ENCODE assay signal across 8 cellular contexts in the genomic region with DNA sequence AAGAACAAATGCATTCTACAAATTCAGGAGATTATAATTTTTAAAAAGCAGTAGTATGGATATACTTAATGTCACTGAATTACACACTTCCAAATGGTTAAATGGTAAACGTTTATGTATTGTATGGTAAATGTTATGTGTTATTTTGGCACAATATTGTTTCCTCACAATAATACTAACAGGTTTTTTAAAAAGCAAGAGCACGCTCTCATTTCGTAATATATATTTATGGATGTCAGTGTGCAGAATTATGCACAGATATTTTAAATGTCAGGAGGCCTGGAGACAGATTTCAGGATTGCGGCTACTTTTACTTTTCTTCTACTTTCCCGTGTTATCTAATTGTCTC. TPM values are rescaled to one million over a fixed set of nuclear protein-coding genes. Genes with fewer than 3 reads are reported as not detected.
DNase-seq lines count a peak whose midpoint lies in the region; ATAC-seq, FAIRE-seq and TF ChIP-seq lines count a peak whose summit lies in the region.

No MANE protein-coding gene starts in this region.

- peak overlapping the region; percentile 93 for H3K4me3 Mint-ChIP-seq in activated CD4-positive, alpha-beta T cell treated with anti-CD3 and anti-CD28 coated beads, Interleukin-2, amount 10 ng/mL, durations not matched to agents 7 days and 5 days

- H3K9me3 Mint-ChIP-seq in activated CD4-positive, alpha-beta T cell treated with anti-CD3 and anti-CD28 coated beads, Interleukin-2, amount 10 ng/mL, durations not matched to agents 7 days and 5 days = no peaks in the 10 kb centered on the region

- H3K9me3 ChIP-seq in adipocyte (ENCODE audit: control insufficient read depth, low read length) = no peaks in the 10 kb centered on the region
- H3K9me3 ChIP-seq in HepG2 (ENCODE audit: low read length) = no peaks in the 10 kb centered on the region
- H3K9me3 ChIP-seq in thymus (ENCODE audit: control insufficient read depth) = no peaks in the 10 kb centered on the region

- H3K9ac ChIP-seq in adipocyte (ENCODE audit: low read length) (peak overlapping the region; percentile 91), HepG2 (ENCODE audit: insufficient read depth, low read depth, low read length) (peak overlapping the region; percentile 71)

- peaks cover 5% of the 10 kb centered on the region for H3K36me3 Mint-ChIP-seq in activated CD4-positive, alpha-beta T cell treated with anti-CD3 and anti-CD28 coated beads, Interleukin-2, amount 10 ng/mL, durations not matched to agents 7 days and 5 days (ENCODE audit: low read depth)

- H3K27ac ChIP-seq in HepG2 (ENCODE audit: extremely low read length, insufficient read depth, low read length) = peak overlapping the region; percentile 88
- H3K27ac ChIP-seq in thymus (ENCODE audit: low read depth) = no peak overlapping the region

- TF ChIP-seq CTCF in HepG2 (CRISPR knock-in tag; IDR thresholded peaks at IDR 0.05) = no peak

- H3K4me1 Mint-ChIP-seq in activated CD4-positive, alpha-beta T cell treated with anti-CD3 and anti-CD28 coated beads, Interleukin-2, amount 10 ng/mL, durations not matched to agents 7 days and 5 days = peaks cover 28% of the 10 kb centered on the region

- no peak for ATAC-seq in HepG2

- in situ Hi-C loops in HepG2 (cut with HindIII; ENCODE audit: extremely low pct_ligation_motif_present, low pct_unique_long_range_greater_than_20kb) = no loop called here

- intact Hi-C loops in HepG2 (cut with micrococcal nuclease; ENCODE audit: unreplicated experiment) = loop anchor here (2.0 kb wide), 1 partner anchor 154 kb away; no protein-coding TSS in a partner anchor
- intact Hi-C loops in posterior vena cava (cut with DNase I) = no loop called here

- H3K4me1 ChIP-seq in adipocyte (ENCODE audit: control insufficient read depth, insufficient read depth, low read length) (peaks cover 8% of the 10 kb centered on the region), HepG2 (ENCODE audit: insufficient read depth, low read length) (peaks cover 61% of the 10 kb centered on the region), thymus (ENCODE audit: control insufficient read depth, insufficient read depth, low read length) (peaks cover 3% of the 10 kb centered on the region)

- TSS peak; percentile 63 for BruUV-seq in HepG2 (replicated peaks; lab: Mats Ljungman, UMichigan)

- no peak for FAIRE-seq in HepG2 (lab: Jason Lieb, UNC)

- H2AFZ ChIP-seq in HepG2 (ENCODE audit: low read length) = no peak overlapping the region

- TF ChIP-seq RAD21 in HepG2 (CRISPR knock-in tag; IDR thresholded peaks at IDR 0.05) = no peak

- H3K4me2 ChIP-seq in HepG2 (ENCODE audit: low read depth, low read length) = peak overlapping the region; percentile 82

- no peak for DNase-seq in activated CD4-positive, alpha-beta T cell treated with anti-CD3 and anti-CD28 coated beads, Interleukin-2, amount 10 ng/mL, durations not matched to agents 7 days and 5 days
- DNase-seq in activated CD4-positive, alpha-beta T cell treated with anti-CD3 and anti-CD28 coated beads for 48 hours = no peak
- DNase-seq in adipocyte (ENCODE audit: low read depth) = no peak
- no peak for DNase-seq in HepG2 (ENCODE audit: low spot score)
- no peak for DNase-seq in posterior vena cava (ENCODE audit: low spot score)
- DNase-seq in LoVo (ENCODE audit: low spot score) = no peak
- no peak for DNase-seq in NCI-H526 treated with DMSO at 0.1 percent for 48 hours (lab: John Stamatoyannopoulos, UW)

- TF ChIP-seq EP300 in HepG2 (IDR thresholded peaks at IDR 0.05; ENCODE audit: low read depth in 2 of 2, low read length in 2 of 2) = no peak
- TF ChIP-seq EP300 in HepG2 (CRISPR knock-in tag; IDR thresholded peaks at IDR 0.05; ENCODE audit: borderline replicate concordance) = no peak

- no peaks in the 10 kb centered on the region for H3K27me3 ChIP-seq in adipocyte (replicated peaks; ENCODE audit: control insufficient read depth, insufficient read depth, low read length)
- H3K27me3 ChIP-seq in HepG2 (ENCODE audit: control insufficient read depth in 1 of 2, insufficient read depth in 2 of 2, low read length in 2 of 2) = no peaks in the 10 kb centered on the region; a peak in 1 of 5 replicates
- H3K27me3 ChIP-seq in thymus (ENCODE audit: control insufficient read depth, insufficient read depth) = no peaks in the 10 kb centered on the region

- H4K20me1 ChIP-seq in HepG2 (ENCODE audit: insufficient read depth, low read length) = no peaks in the 10 kb centered on the region

- H3K4me3 ChIP-seq in adipocyte (ENCODE audit: low read length) = peak overlapping the region; percentile 95
- H3K4me3 ChIP-seq in HepG2 (replicated peaks in 1 of 3; ENCODE audit: insufficient read depth in 1 of 3, low read depth in 2 of 3, low read length in 3 of 3) = peak overlapping the region; percentile 81 to 92 (median 87)
- H3K4me3 ChIP-seq in thymus (ENCODE audit: low read length) = peak overlapping the region; percentile 92

- CTCF ChIA-PET in activated CD4-positive, alpha-beta T cell treated with anti-CD3 and anti-CD28 coated beads, Interleukin-2, amount 10 ng/mL, durations not matched to agents 7 days and 5 days (lab: Charles Lee) = no interaction called here
- CTCF ChIA-PET in HepG2 (lab: Yijun Ruan, JAX; ENCODE audit: low intra/inter-chr PET ratio, low total read pairs) = no interaction called here

- H3K27ac Mint-ChIP-seq in activated CD4-positive, alpha-beta T cell treated with anti-CD3 and anti-CD28 coated beads, Interleukin-2, amount 10 ng/mL, durations not matched to agents 7 days and 5 days = peak overlapping the region; percentile 90

- POLR2A ChIA-PET in activated CD4-positive, alpha-beta T cell treated with anti-CD3 and anti-CD28 coated beads, Interleukin-2, amount 10 ng/mL, durations not matched to agents 7 days and 5 days (lab: Charles Lee) = no interaction called here
- POLR2A ChIA-PET in HepG2 (lab: Yijun Ruan, JAX) = interaction anchor here (0.9 to 3.6 kb wide), 2 partner anchors 37 to 139 kb away, joined by 3 to 32 read pairs; partner anchors contain the start of gene TCAIM

- 2% methylated on average over 5 of the region's 5 CpGs for WGBS in HepG2 (ENCODE audit: low lambda C conversion rate)
- 1% methylated on average over 5 of the region's 5 CpGs for WGBS in thymus

- no peaks in the 10 kb centered on the region for H3K36me3 ChIP-seq in adipocyte (ENCODE audit: control insufficient read depth, insufficient read depth, low read length, severe bottlenecking)
- H3K36me3 ChIP-seq in HepG2 (replicated peaks in 1 of 2; ENCODE audit: control insufficient read depth in 1 of 2, insufficient read depth in 2 of 2, low read length in 2 of 2) = peaks cover 0 to 2% of the 10 kb centered on the region in 2 experiments; a peak in 2 of 5 replicates
- H3K36me3 ChIP-seq in thymus (ENCODE audit: control insufficient read depth, insufficient read depth) = no peaks in the 10 kb centered on the region

- no peaks in the 10 kb centered on the region for H3K27me3 Mint-ChIP-seq in activated CD4-positive, alpha-beta T cell treated with anti-CD3 and anti-CD28 coated beads, Interleukin-2, amount 10 ng/mL, durations not matched to agents 7 days and 5 days

- H3K79me2 ChIP-seq in HepG2 (ENCODE audit: insufficient read depth, low read length) = peaks cover 55% of the 10 kb centered on the region

- no peak for TF ChIP-seq POLR2A in HepG2 (IDR thresholded peaks at IDR 0.05; ENCODE audit: insufficient read depth in 1 of 2, low read depth in 2 of 2, low read length in 2 of 2)

TF ChIP-seq in HepG2, 621 proteins besides CTCF, POLR2A, EP300 and RAD21 (continues in another document):
- TF ChIP-seq, protein P1, sequence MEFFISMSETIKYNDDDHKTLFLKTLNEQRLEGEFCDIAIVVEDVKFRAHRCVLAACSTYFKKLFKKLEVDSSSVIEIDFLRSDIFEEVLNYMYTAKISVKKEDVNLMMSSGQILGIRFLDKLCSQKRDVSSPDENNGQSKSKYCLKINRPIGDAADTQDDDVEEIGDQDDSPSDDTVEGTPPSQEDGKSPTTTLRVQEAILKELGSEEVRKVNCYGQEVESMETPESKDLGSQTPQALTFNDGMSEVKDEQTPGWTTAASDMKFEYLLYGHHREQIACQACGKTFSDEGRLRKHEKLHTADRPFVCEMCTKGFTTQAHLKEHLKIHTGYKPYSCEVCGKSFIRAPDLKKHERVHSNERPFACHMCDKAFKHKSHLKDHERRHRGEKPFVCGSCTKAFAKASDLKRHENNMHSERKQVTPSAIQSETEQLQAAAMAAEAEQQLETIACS (CRISPR knock-in tag; IDR thresholded peaks at IDR 0.05) = no peak
- no peak for TF ChIP-seq MIER3 (CRISPR knock-in tag; IDR thresholded peaks at IDR 0.05; ENCODE audit: borderline replicate concordance)
- TF ChIP-seq ZNF772 (CRISPR knock-in tag; IDR thresholded peaks at IDR 0.05) = no peak
- no peak for TF ChIP-seq ZNF569 (CRISPR knock-in tag; IDR thresholded peaks at IDR 0.05; ENCODE audit: borderline replicate concordance)

RNA-seq across cellular contexts. Expression of gene ZNF445, which starts 0.5 kb away (rescaled TPM):
- 10 to 100 TPM; 22.4 to 24.9 TPM for total RNA-seq in activated CD4-positive, alpha-beta T cell treated with anti-CD3 and anti-CD28 coated beads, Interleukin-2, amount 10 ng/mL, durations not matched to agents 7 days and 5 days
- total RNA-seq in HepG2 (2016; rRNA removed; fragmentation: Illumina TruSeq; extraction: Trizol) (10.3 and 11.8 TPM in 2 replicates), posterior vena cava (10 to 100 TPM; 14.8 to 17.6 TPM)
- 4.8 and 8.2 TPM in 2 replicates for total RNA-seq in HepG2 (2016; cell fraction: cytosol; rRNA removed; fragmentation: Illumina TruSeq; extraction: Trizol; ENCODE audit: low read depth)
- total RNA-seq in HepG2 (2016; cell fraction: insoluble cytoplasmic fraction; rRNA removed; fragmentation: Illumina TruSeq; extraction: Trizol) = 10.6 and 11.9 TPM in 2 replicates
- total RNA-seq in HepG2 (2016; cell fraction: membrane; rRNA removed; fragmentation: Illumina TruSeq; extraction: Trizol) = 3.9 and 4.0 TPM in 2 replicates
- total RNA-seq in HepG2 (2016; cell fraction: nucleus; rRNA removed; fragmentation: Illumina TruSeq; extraction: Trizol) = 12.8 and 14.4 TPM in 2 replicates
- polyA plus RNA-seq in HepG2 (2011; rRNA removed) (4.4 and 5.3 TPM in 2 replicates), thymus (5.0 TPM)
- polyA plus RNA-seq in HepG2 (2011; cell fraction: cytosol; rRNA removed) = 1.9 and 2.2 TPM in 2 replicates
- 10.1 and 12.2 TPM in 2 replicates for polyA plus RNA-seq in HepG2 (2011; cell fraction: nucleus; rRNA removed)
- polyA plus RNA-seq in HepG2 (2012) = 4.4 and 5.3 TPM in 2 replicates
- 0.20 TPM in 2 replicates for polyA plus RNA-seq in HepG2 (2016; cell fraction: cytosol; fragmentation: Illumina TruSeq; extraction: Trizol; ENCODE audit: low read depth)
- polyA plus RNA-seq in HepG2 (2016; cell fraction: insoluble cytoplasmic fraction; fragmentation: Illumina TruSeq; extraction: Trizol; ENCODE audit: low read depth) = 4.7 TPM in 2 replicates
- 0.71 and 0.95 TPM in 2 replicates for polyA plus RNA-seq in HepG2 (2016; cell fraction: membrane; fragmentation: Illumina TruSeq; extraction: Trizol; ENCODE audit: low read depth)
- 22.5 and 25.6 TPM in 2 replicates for polyA plus RNA-seq in HepG2 (2016; cell fraction: nucleus; fragmentation: Illumina TruSeq; extraction: Trizol; ENCODE audit: insufficient read depth, low read depth)
- 12.7 and 16.2 TPM in 2 replicates for polyA minus RNA-seq in HepG2 (2011; rRNA and poly(A)+ RNA removed; ENCODE audit: low replicate concordance)
- 5.2 and 5.8 TPM in 2 replicates for polyA minus RNA-seq in HepG2 (2011; cell fraction: cytosol; rRNA and poly(A)+ RNA removed)
- 19.8 and 20.3 TPM in 2 replicates for polyA minus RNA-seq in HepG2 (2011; cell fraction: nucleus; rRNA and poly(A)+ RNA removed)
